In genomic region chr1:5910666-5911065, GRCh38 we compare ENCODE assay signal across 1 cellular context.
TF ChIP-seq lines count a peak whose summit lies in the region.

No MANE protein-coding gene starts in this region.

TF ChIP-seq in GM23338, 12 proteins besides CTCF, POLR2A, EP300 and RAD21 (continued from another document):
- TF ChIP-seq ZNF462 (CRISPR knock-in tag; IDR thresholded peaks at IDR 0.05) (no peak), ZNF331 (CRISPR knock-in tag; IDR thresholded peaks at IDR 0.05; ENCODE audit: low read depth) (no peak), NANOG (IDR thresholded peaks at IDR 0.05; ENCODE audit: borderline replicate concordance) (no peak)
